ENCODE assay signal across 9 cellular contexts in the genomic region with DNA sequence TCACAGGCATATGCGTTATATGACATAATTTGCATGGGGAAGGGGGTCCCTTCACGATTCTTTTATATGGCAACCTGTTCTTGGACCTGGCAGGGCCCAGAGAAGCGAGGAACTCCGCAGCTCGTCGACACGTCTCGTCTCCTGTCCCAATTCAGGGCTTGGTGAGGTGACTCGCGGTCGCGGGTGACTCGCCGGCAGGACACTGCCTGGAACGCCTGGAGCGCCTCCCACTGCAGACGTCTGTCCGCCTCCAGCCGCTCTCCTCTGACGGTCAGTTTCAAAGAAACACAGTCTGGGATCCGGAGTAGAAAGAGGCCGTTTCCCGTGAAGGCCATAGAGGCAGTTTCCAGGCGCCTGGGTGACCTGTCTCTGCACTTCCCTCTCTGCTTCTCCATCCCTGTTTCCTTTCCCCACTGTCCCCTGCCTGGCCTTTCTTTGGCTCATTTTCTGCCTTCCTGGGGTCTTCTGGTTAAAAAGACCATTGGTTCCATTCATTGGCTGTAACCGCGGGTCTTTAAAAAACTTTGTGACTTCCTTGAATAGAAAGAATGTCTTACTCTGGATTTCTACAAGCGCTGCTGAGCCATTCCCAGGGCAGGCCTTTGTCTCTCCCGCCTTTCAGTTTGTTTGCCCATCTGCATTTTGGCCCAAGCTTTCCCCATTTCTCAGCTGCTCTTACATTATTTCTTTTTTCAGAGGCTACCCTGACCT. TPM values are rescaled to one million over a fixed set of nuclear protein-coding genes. Genes with fewer than 3 reads are reported as not detected.
DNase-seq lines count a peak whose midpoint lies in the region; ATAC-seq, FAIRE-seq and TF ChIP-seq lines count a peak whose summit lies in the region.
"Had no signal": no experiment of that assay in that cellular context is flagged by ENCODE, and none has a peak within 500 bp of the region (broad histone marks: within the 10 kb centered on the region; RNA-seq: fewer than 3 reads in every experiment).

No MANE protein-coding gene starts in this region.

- H3K9ac ChIP-seq in SK-N-SH, result peak overlapping the region; percentile 96

- TF ChIP-seq CTCF in SK-N-SH (IDR thresholded peaks at IDR 0.05), result no peak
- TF ChIP-seq CTCF in MCF 10A (IDR thresholded peaks at IDR 0.05; ENCODE audit: unreplicated experiment), result no peak
- no peak for TF ChIP-seq CTCF in left lung (IDR thresholded peaks at IDR 0.05)
- no peak for TF ChIP-seq CTCF in thoracic aorta (IDR thresholded peaks at IDR 0.05)

- TF ChIP-seq RAD21 in SK-N-SH (IDR thresholded peaks at IDR 0.05; ENCODE audit: low read length), result no peak

- no peaks in the 10 kb centered on the region for H3K27me3 Mint-ChIP-seq in MCF 10A (ENCODE audit: insufficient read depth, unreplicated experiment)

- DNase-seq in SK-N-SH (no peak), MCF 10A (ENCODE audit: unreplicated experiment) (peak; percentile 47), left lung (peak; percentile 73 to 85), thoracic aorta (ENCODE audit: low spot score) (no peak), HTR-8/SVneo (ENCODE audit: insufficient read length, low spot score) (no peak), HEK293T (ENCODE audit: extremely low spot score) (no peak)

- peaks cover 37% of the 10 kb centered on the region for H3K36me3 Mint-ChIP-seq in MCF 10A (ENCODE audit: insufficient read depth, unreplicated experiment)

- no peaks in the 10 kb centered on the region for H3K9me3 Mint-ChIP-seq in MCF 10A (ENCODE audit: unreplicated experiment)

- H3K4me1 ChIP-seq in SK-N-SH (ENCODE audit: control insufficient read depth in 1 of 2, insufficient read depth in 2 of 2, low read depth in 1 of 2, low read length in 1 of 2), result peaks cover 12 to 46% of the 10 kb centered on the region in 2 experiments
- H3K4me1 ChIP-seq in left lung, result peaks cover 18 to 88% of the 10 kb centered on the region in 2 donors
- peaks cover 31 to 54% of the 10 kb centered on the region in 2 donors for H3K4me1 ChIP-seq in thoracic aorta (ENCODE audit: control insufficient read depth in 1 of 2, low read depth in 2 of 2)

- ATAC-seq in SK-N-SH treated with all-trans-retinoic acid at 6 μM for 48 hours, result no peak
- ATAC-seq in left lung, result peak; percentile 1
- no peak for ATAC-seq in thoracic aorta (ENCODE audit: insufficient number of reproducible peaks, low FRiP score, low read depth)
- ATAC-seq in HG02840 (IDR thresholded peaks at IDR 0.05; ENCODE audit: low FRiP score, unreplicated experiment), result no peak

- H3K4me3 ChIP-seq in SK-N-SH (ENCODE audit: low read depth in 2 of 2, low read length in 1 of 2) (peak overlapping the region; percentile 77 to 82), left lung (peak overlapping the region; percentile 89 to 93), thoracic aorta (peak overlapping the region; percentile 81)

- H3K4me1 Mint-ChIP-seq in MCF 10A (ENCODE audit: insufficient read depth, unreplicated experiment), result peaks cover 54% of the 10 kb centered on the region

- FAIRE-seq in HTR-8/SVneo (lab: Jason Lieb, UNC), result no peak
- FAIRE-seq: TTC549 had no signal

- no peaks in the 10 kb centered on the region for H3K9me3 ChIP-seq in SK-N-SH
- no peaks in the 10 kb centered on the region for H3K9me3 ChIP-seq in left lung
- no peaks in the 10 kb centered on the region for H3K9me3 ChIP-seq in thoracic aorta

- no TSS peak for BruUV-seq in MCF 10A (replicated peaks; lab: Mats Ljungman, UMichigan)

- WGBS in SK-N-SH (ENCODE audit: low lambda C conversion rate), result 77% methylated on average over 28 of the region's 28 CpGs

- peaks cover 28% of the 10 kb centered on the region for H3K79me2 ChIP-seq in SK-N-SH (ENCODE audit: insufficient read depth)

- no peaks in the 10 kb centered on the region for H3K27me3 ChIP-seq in SK-N-SH (ENCODE audit: insufficient read depth)
- H3K27me3 ChIP-seq in left lung, result no peaks in the 10 kb centered on the region
- H3K27me3 ChIP-seq in thoracic aorta (replicated peaks; ENCODE audit: insufficient read depth), result no peaks in the 10 kb centered on the region

- H2AFZ ChIP-seq in SK-N-SH (ENCODE audit: low read depth), result no peak overlapping the region

- H3K36me3 ChIP-seq in SK-N-SH (replicated peaks in 1 of 2; ENCODE audit: control insufficient read depth in 1 of 2, insufficient read depth in 2 of 2, low read length in 1 of 2) (peaks cover 17 to 40% of the 10 kb centered on the region in 2 experiments), left lung (peaks cover 0 to 51% of the 10 kb centered on the region in 2 donors), thoracic aorta (peaks cover 1% of the 10 kb centered on the region)

- peak overlapping the region; percentile 97 for H3K4me2 ChIP-seq in SK-N-SH

- H3K27ac Mint-ChIP-seq in MCF 10A (ENCODE audit: low read depth, unreplicated experiment), result peak overlapping the region; percentile 88

- H3K4me3 Mint-ChIP-seq in MCF 10A (ENCODE audit: unreplicated experiment), result peak overlapping the region; percentile 83

- no peak for TF ChIP-seq EP300 in SK-N-SH (IDR thresholded peaks at IDR 0.05; ENCODE audit: borderline replicate concordance in 1 of 2, low read depth in 1 of 2, low read length in 1 of 2)

- no peaks in the 10 kb centered on the region for H3K9me2 ChIP-seq in SK-N-SH

- CTCF ChIA-PET in SK-N-SH (lab: Yijun Ruan, JAX) (interaction anchor here (0.9 to 8.4 kb wide), 5 partner anchors 15 to 824 kb away, joined by 3 to 63 read pairs (median 5); no protein-coding TSS in a partner anchor), MCF 10A (lab: Yijun Ruan, JAX) (interaction anchor here (0.6 to 3.8 kb wide), 5 partner anchors 20 to 112 kb away, joined by 3 to 26 read pairs (median 4); no protein-coding TSS in a partner anchor), HEK293T (lab: Yijun Ruan, JAX) (no interaction called here)

- H3K27ac ChIP-seq in SK-N-SH (ENCODE audit: low read depth in 2 of 2, low read length in 1 of 2) (peak overlapping the region in 1 of 2 experiments; percentile 100; a peak in 1 of 4 replicates), left lung (peak overlapping the region; percentile 98 to 99), thoracic aorta (peak overlapping the region in 1 of 2 donors; percentile 97)

- no peaks in the 10 kb centered on the region for H4K20me1 ChIP-seq in SK-N-SH (ENCODE audit: insufficient read depth)

- peaks cover 28% of the 10 kb centered on the region for H3F3A ChIP-seq in SK-N-SH (replicated peaks; ENCODE audit: insufficient read depth)

- POLR2A ChIA-PET in SK-N-SH (lab: Yijun Ruan, JAX), result no interaction called here
- POLR2A ChIA-PET in MCF 10A (lab: Yijun Ruan, JAX), result interaction anchor here (0.7 to 2.3 kb wide), 8 partner anchors 11 to 255 kb away, joined by 3 to 8 read pairs (median 3); no protein-coding TSS in a partner anchor
- POLR2A ChIA-PET in HEK293T (lab: Yijun Ruan, JAX), result no interaction called here

- intact Hi-C loops in MCF 10A (cut with micrococcal nuclease), result no loop called here
- intact Hi-C loops in left lung (cut with DNase I), result no loop called here

TF ChIP-seq in SK-N-SH, 30 proteins besides CTCF, POLR2A, EP300 and RAD21 (continues in another document):
- TF ChIP-seq, protein P1, sequence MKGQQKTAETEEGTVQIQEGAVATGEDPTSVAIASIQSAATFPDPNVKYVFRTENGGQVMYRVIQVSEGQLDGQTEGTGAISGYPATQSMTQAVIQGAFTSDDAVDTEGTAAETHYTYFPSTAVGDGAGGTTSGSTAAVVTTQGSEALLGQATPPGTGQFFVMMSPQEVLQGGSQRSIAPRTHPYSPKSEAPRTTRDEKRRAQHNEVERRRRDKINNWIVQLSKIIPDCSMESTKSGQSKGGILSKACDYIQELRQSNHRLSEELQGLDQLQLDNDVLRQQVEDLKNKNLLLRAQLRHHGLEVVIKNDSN (IDR thresholded peaks at IDR 0.05; ENCODE audit: borderline replicate concordance, low read depth), result no peak
- no peak for TF ChIP-seq TEAD4 (IDR thresholded peaks at IDR 0.05; ENCODE audit: borderline replicate concordance, insufficient read depth)
- TF ChIP-seq MEF2A (IDR thresholded peaks at IDR 0.05; ENCODE audit: borderline replicate concordance, low read depth), result no peak
- no peak for TF ChIP-seq CHD2 (IDR thresholded peaks at IDR 0.05; ENCODE audit: low read length, partially characterized antibody)

TF ChIP-seq in SK-N-SH treated with all-trans-retinoic acid at 6 μM for 48 hours, 23 proteins besides CTCF, POLR2A, EP300 and RAD21 (continues in another document):
- TF ChIP-seq BACH2 (CRISPR knock-in tag; IDR thresholded peaks at IDR 0.05; ENCODE audit: borderline replicate concordance), result no peak
- no peak for TF ChIP-seq PPARA (CRISPR knock-in tag; IDR thresholded peaks at IDR 0.05; ENCODE audit: borderline replicate concordance)
- no peak for TF ChIP-seq ZNF70 (CRISPR knock-in tag; IDR thresholded peaks at IDR 0.05)
- TF ChIP-seq TOX (CRISPR knock-in tag; IDR thresholded peaks at IDR 0.05; ENCODE audit: borderline replicate concordance), result no peak
- TF ChIP-seq ZNF565 (CRISPR knock-in tag; conservative IDR thresholded peaks at IDR 0.05; ENCODE audit: low read depth), result no peak

TF ChIP-seq in HEK293T, 16 proteins besides CTCF, POLR2A, EP300 and RAD21:
- no peak for TF ChIP-seq ARNT (IDR thresholded peaks at IDR 0.05)
- no peak for TF ChIP-seq ELF4 (IDR thresholded peaks at IDR 0.05)
- no peak for TF ChIP-seq BHLHE40 (IDR thresholded peaks at IDR 0.05; ENCODE audit: borderline replicate concordance)
- TF ChIP-seq HDGF (IDR thresholded peaks at IDR 0.05; ENCODE audit: borderline replicate concordance), result no peak
- TF ChIP-seq FOXM1 (IDR thresholded peaks at IDR 0.05; ENCODE audit: borderline replicate concordance), result no peak
- no peak for TF ChIP-seq L3MBTL2 (conservative IDR thresholded peaks at IDR 0.05)
- no peak for TF ChIP-seq LEF1 (IDR thresholded peaks at IDR 0.05; ENCODE audit: borderline replicate concordance)
- TF ChIP-seq, protein P2, sequence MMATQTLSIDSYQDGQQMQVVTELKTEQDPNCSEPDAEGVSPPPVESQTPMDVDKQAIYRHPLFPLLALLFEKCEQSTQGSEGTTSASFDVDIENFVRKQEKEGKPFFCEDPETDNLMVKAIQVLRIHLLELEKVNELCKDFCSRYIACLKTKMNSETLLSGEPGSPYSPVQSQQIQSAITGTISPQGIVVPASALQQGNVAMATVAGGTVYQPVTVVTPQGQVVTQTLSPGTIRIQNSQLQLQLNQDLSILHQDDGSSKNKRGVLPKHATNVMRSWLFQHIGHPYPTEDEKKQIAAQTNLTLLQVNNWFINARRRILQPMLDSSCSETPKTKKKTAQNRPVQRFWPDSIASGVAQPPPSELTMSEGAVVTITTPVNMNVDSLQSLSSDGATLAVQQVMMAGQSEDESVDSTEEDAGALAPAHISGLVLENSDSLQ (IDR thresholded peaks at IDR 0.05), result no peak

RNA-seq across cellular contexts. Expression of a gene that starts 1.2 kb away (rescaled TPM):
- polyA plus RNA-seq in SK-N-SH (2012; rRNA removed), result 56.9 and 57.5 TPM in 2 replicates
- 26.2 and 38.7 TPM in 2 replicates for polyA plus RNA-seq in SK-N-SH (2012; cell fraction: cytosol; rRNA removed)
- 145 and 194 TPM in 2 replicates for polyA plus RNA-seq in SK-N-SH (2012; cell fraction: nucleus; rRNA removed)
- total RNA-seq in MCF 10A (2022) (602 and 797 TPM in 2 replicates), left lung (10 to 100 TPM; 37.8 to 79.3 TPM), thoracic aorta (10 to 100 TPM; 18.0 to 66.1 TPM)

RNA-seq across cellular contexts. Expression of a gene that starts 54.9 kb away (rescaled TPM):
- 0.41 and 0.71 TPM in 2 replicates for polyA plus RNA-seq in SK-N-SH (2012; rRNA removed)
- 0.50 TPM in 2 replicates for polyA plus RNA-seq in SK-N-SH (2012; cell fraction: cytosol; rRNA removed)
- polyA plus RNA-seq in SK-N-SH (2012; cell fraction: nucleus; rRNA removed), result 0.28 and 0.93 TPM in 2 replicates
- total RNA-seq in MCF 10A (2022), result 0.37 and 0.52 TPM in 2 replicates
- 1 to 10 TPM in 1 of 2 donors, not detected in 1; 1.6 TPM for total RNA-seq in left lung
- not detected for total RNA-seq in thoracic aorta

Comparison
In these comparisons a context has a peak if more than half of its experiments do, and no peak if none do; other contexts are left out.
1. DNase-seq: peak in MCF 10A (single experiment) and left lung (2 of 2); none in SK-N-SH (single experiment), thoracic aorta (single experiment), HTR-8/SVneo (single experiment) and HEK293T (single experiment).
2. Peak in every context shown above with its lines, with median percentiles within 50 percentile points of each other: H3K4me3 ChIP-seq.